Comparison of ENCODE assay signal across 9 cellular contexts in the genomic region with DNA sequence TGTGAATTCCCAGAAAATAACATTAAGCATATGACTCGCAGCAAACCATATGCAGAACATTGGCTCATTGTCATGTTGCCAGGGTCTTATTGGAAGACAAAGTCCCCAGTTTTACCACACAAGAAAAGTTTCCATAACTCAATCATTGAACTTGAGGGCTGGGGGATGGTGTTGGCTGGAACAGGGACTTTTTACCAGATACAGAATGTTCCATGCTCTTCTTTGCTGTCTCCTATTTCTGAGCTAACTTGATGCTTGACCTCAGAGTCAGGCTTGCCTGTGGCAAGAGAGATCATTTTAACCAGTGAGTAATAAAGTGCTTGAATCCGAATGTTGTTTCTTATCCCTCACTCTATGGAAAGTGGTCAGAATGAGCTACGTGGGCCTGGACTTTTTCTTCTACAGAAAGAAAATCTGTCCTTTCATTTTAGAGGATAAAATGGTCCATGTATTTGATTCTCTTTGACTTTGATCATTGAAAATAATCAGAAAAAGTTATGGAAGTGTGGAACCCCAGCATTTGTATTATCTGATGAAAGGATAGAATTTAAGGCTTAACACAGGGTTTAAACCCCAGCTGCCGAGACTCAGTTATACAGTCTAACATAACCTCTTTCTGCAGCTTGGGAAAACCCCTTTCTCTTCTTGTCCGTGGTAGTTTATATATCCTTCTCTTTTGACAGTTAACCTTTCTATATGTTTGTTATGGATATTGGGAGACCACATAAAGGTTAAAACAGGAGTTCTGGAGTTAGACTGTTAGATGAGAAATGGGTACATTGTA.
DNase-seq lines count a peak whose midpoint lies in the region; TF ChIP-seq lines count a peak whose summit lies in the region.
"Had no signal": no experiment of that assay in that cellular context is flagged by ENCODE, and none has a peak within 500 bp of the region (broad histone marks: within the 10 kb centered on the region; RNA-seq: fewer than 3 reads in every experiment).

No MANE protein-coding gene starts in this region.

- H3K4me3 Mint-ChIP-seq in Caco-2 (ENCODE audit: unreplicated experiment): no peak overlapping the region

- WGBS in lower leg skin, 2 donors: 61 to 63% methylated on average over 5 of the region's 5 CpGs

- no TSS peak for BruUV-seq in Caco-2 (replicated peaks; lab: Mats Ljungman, UMichigan)

- POLR2A ChIA-PET in Caco-2 (lab: Charles Lee): no interaction called here

- no peaks in the 10 kb centered on the region for H3K27me3 ChIP-seq in Caco-2 (replicated peaks; ENCODE audit: control insufficient read depth, insufficient read depth, low read length)
- H3K27me3 ChIP-seq in colonic mucosa: no peaks in the 10 kb centered on the region
- no peaks in the 10 kb centered on the region for H3K27me3 ChIP-seq in osteoblast (ENCODE audit: insufficient read depth, low read length)

- intact Hi-C loops in Caco-2 (cut with micrococcal nuclease; ENCODE audit: unreplicated experiment): no loop called here
- intact Hi-C loops in colonic mucosa (cut with DNase I): loop anchor here (5.0 kb wide), 1 partner anchor 38 kb away; no protein-coding TSS in a partner anchor
- intact Hi-C loops in lower leg skin (cut with DNase I; ENCODE audit: low total_unique reads): no loop called here

- H3K9me3 Mint-ChIP-seq in Caco-2 (ENCODE audit: unreplicated experiment): no peaks in the 10 kb centered on the region

- no peaks in the 10 kb centered on the region for H3K27me3 Mint-ChIP-seq in Caco-2 (ENCODE audit: insufficient read depth, unreplicated experiment)

- in situ Hi-C loops in GM13976 (cut with MboI; ENCODE audit: low sequenced_read_pairs, unreplicated experiment): no loop called here

- TF ChIP-seq CTCF in Caco-2 (IDR thresholded peaks at IDR 0.05; ENCODE audit: insufficient read depth in 1 of 2, low read depth in 1 of 2, low read length in 1 of 2, severe bottlenecking in 1 of 2, unreplicated experiment in 1 of 2) (no peak), colonic mucosa (IDR thresholded peaks at IDR 0.05) (no peak), osteoblast (IDR thresholded peaks at IDR 0.05; ENCODE audit: extremely low read depth, low read depth, low read length) (no peak), lower leg skin (IDR thresholded peaks at IDR 0.05) (no peak), GM13976 (IDR thresholded peaks at IDR 0.05; ENCODE audit: borderline replicate concordance, control extremely low read depth, extremely low read depth, insufficient read depth, missing control alignments) (no peak)

- H3K4me3 ChIP-seq in Caco-2 (ENCODE audit: low read depth, low read length) (no peak overlapping the region), colonic mucosa (no peak overlapping the region), osteoblast (ENCODE audit: insufficient read depth, low read length) (peak overlapping the region; percentile 10), lower leg skin (ENCODE audit: low read depth, poor library complexity, severe bottlenecking) (no peak overlapping the region)

- H3K27ac ChIP-seq in colonic mucosa (peak overlapping the region; percentile 94), osteoblast (ENCODE audit: low read depth, low read length) (peak overlapping the region; percentile 99)
- H3K27ac ChIP-seq: parathyroid adenoma had no signal

- no peak overlapping the region for H3K9ac ChIP-seq in colonic mucosa (ENCODE audit: low read depth in 2 of 2, low read length in 2 of 2)
- H3K9ac ChIP-seq: parathyroid adenoma had no signal

- no peak for TF ChIP-seq POLR2A in lower leg skin (IDR thresholded peaks at IDR 0.05)

- CTCF ChIA-PET in Caco-2 (lab: Charles Lee): no interaction called here

- H4K20me1 ChIP-seq in osteoblast (ENCODE audit: insufficient read depth, low read length): no peaks in the 10 kb centered on the region

- H3K79me2 ChIP-seq in osteoblast (ENCODE audit: insufficient read depth, low read length): peaks cover 23% of the 10 kb centered on the region
- H3K79me2 ChIP-seq: parathyroid adenoma had no signal

- DNase-seq in Caco-2: no peak
- DNase-seq in OCI-M1 (lab: John Stamatoyannopoulos, UW): peak; percentile 34
- DNase-seq in colonic mucosa: no peak
- DNase-seq in osteoblast (ENCODE audit: insufficient read length, low spot score, missing footprints): peak; percentile 77
- no peak for DNase-seq in NCI-H2196 (lab: John Stamatoyannopoulos, UW; ENCODE audit: unreplicated experiment)
- no peak for DNase-seq in lower leg skin (ENCODE audit: low spot score in 2 of 2)
- no peak for DNase-seq in GM13976 (ENCODE audit: low spot score)
- no peak for DNase-seq in putamen (ENCODE audit: low spot score)

- H2AFZ ChIP-seq in osteoblast (ENCODE audit: low read length): peak overlapping the region; percentile 11
- H2AFZ ChIP-seq: parathyroid adenoma had no signal

- H3K4me2 ChIP-seq in osteoblast (ENCODE audit: insufficient read depth, low read length): peak overlapping the region; percentile 32

- H3K9me3 ChIP-seq in Caco-2 (no peaks in the 10 kb centered on the region), colonic mucosa (no peaks in the 10 kb centered on the region), osteoblast (ENCODE audit: low read depth, low read length) (no peaks in the 10 kb centered on the region)

- H3K36me3 ChIP-seq in Caco-2 (ENCODE audit: control insufficient read depth, insufficient read depth, low read length) (no peaks in the 10 kb centered on the region), colonic mucosa (no peaks in the 10 kb centered on the region), osteoblast (ENCODE audit: insufficient read depth, low read length) (peaks cover 4% of the 10 kb centered on the region)

- H3K36me3 Mint-ChIP-seq in Caco-2 (ENCODE audit: insufficient read depth, unreplicated experiment): peaks cover 41% of the 10 kb centered on the region

- peaks cover 27% of the 10 kb centered on the region for H3K4me1 Mint-ChIP-seq in Caco-2 (ENCODE audit: low read depth, unreplicated experiment)

- peak overlapping the region; percentile 5 for H3K27ac Mint-ChIP-seq in Caco-2 (ENCODE audit: unreplicated experiment)

- H3K4me1 ChIP-seq in Caco-2: peaks cover 44% of the 10 kb centered on the region
- peaks cover 6% of the 10 kb centered on the region for H3K4me1 ChIP-seq in colonic mucosa
- peaks cover 56% of the 10 kb centered on the region for H3K4me1 ChIP-seq in osteoblast (ENCODE audit: insufficient read depth, low read length)

Comparison
In these comparisons a context has a peak if more than half of its experiments do, and no peak if none do; other contexts are left out.
1. DNase-seq: peak in OCI-M1 (single experiment) and osteoblast (single experiment); none in Caco-2 (0 of 2), colonic mucosa (single experiment), NCI-H2196 (single experiment), lower leg skin (0 of 2), GM13976 (single experiment) and putamen (single experiment).